Comparison of ENCODE assay signal across 1 cellular context in the genomic region with DNA sequence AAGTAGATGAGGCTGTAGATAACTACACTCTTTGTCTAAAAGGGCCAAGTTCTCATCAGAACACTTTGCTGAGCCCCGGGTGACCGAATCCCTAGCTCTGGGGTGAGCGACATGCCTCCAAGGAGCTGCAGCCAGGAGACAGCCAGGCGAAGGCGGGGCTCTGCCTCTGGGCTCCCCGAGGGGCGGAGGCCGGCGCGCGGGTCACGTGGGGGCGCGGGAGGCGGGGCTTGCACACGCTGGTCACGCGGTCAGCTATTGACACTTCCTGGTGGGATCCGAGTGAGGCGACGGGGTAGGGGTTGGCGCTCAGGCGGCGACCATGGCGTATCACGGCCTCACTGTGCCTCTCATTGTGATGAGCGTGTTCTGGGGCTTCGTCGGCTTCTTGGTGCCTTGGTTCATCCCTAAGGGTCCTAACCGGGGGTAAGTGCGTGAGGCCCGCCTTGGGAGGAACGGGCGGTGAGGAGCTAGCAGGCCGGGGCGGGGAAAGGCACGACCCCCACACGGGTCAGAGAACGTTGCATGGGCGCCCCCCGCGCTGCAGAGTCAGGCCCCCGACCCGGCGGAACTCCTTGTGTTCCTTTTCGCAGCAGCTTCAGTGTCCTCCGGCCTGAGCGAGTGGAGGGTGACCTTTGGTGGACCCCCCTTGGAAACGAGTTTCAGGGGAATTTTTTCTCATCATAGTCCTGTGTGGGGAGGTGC.
A peak's percentile ranks its signal among the peaks of the same experiment; 100 is the strongest.
TF ChIP-seq lines count a peak whose summit lies in the region.

Gene ATP6V0E1 (plus strand): TSS at position 230 of the 702 bp plus-strand sequence. CDS start 90 bp downstream, at position 320.

TF ChIP-seq in HepG2, 621 proteins besides CTCF, POLR2A, EP300 and RAD21 (continued from another document and continues in another):
- TF ChIP-seq, protein P1, sequence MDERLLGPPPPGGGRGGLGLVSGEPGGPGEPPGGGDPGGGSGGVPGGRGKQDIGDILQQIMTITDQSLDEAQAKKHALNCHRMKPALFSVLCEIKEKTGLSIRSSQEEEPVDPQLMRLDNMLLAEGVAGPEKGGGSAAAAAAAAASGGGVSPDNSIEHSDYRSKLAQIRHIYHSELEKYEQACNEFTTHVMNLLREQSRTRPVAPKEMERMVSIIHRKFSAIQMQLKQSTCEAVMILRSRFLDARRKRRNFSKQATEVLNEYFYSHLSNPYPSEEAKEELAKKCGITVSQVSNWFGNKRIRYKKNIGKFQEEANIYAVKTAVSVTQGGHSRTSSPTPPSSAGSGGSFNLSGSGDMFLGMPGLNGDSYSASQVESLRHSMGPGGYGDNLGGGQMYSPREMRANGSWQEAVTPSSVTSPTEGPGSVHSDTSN (CRISPR knock-in tag; IDR thresholded peaks at IDR 0.05): peak; percentile 48; the same call in 1 of the 2 replicates
- TF ChIP-seq IRF9 (CRISPR knock-in tag; IDR thresholded peaks at IDR 0.05; ENCODE audit: borderline replicate concordance) (no peak; the same call in 1 of the 2 replicates), IKZF1 (IDR thresholded peaks at IDR 0.05) (no peak), ZNF772 (CRISPR knock-in tag; IDR thresholded peaks at IDR 0.05) (no peak), CHD4 (IDR thresholded peaks at IDR 0.05; ENCODE audit: borderline replicate concordance, low read length) (no peak), FOXC1 (CRISPR knock-in tag; IDR thresholded peaks at IDR 0.05; ENCODE audit: borderline replicate concordance) (0 out of 2 replicates have a peak, but pooled peaks have one; percentile 23), MED1 (CRISPR knock-in tag; IDR thresholded peaks at IDR 0.05) (peak; percentile 58), HOXD1 (CRISPR knock-in tag; IDR thresholded peaks at IDR 0.05) (no peak; the same call in 1 of the 2 replicates), FOXO1 (CRISPR knock-in tag; IDR thresholded peaks at IDR 0.05) (peak; percentile 60; the same call in 1 of the 2 replicates), KDM1A (CRISPR knock-in tag; IDR thresholded peaks at IDR 0.05) (no peak), ZMYM2 (CRISPR knock-in tag; IDR thresholded peaks at IDR 0.05) (no peak; the same call in 1 of the 2 replicates), ZNF33B (CRISPR knock-in tag; IDR thresholded peaks at IDR 0.05) (no peak), PAF1 (CRISPR knock-in tag; IDR thresholded peaks at IDR 0.05) (no peak), ZNF431 (CRISPR knock-in tag; IDR thresholded peaks at IDR 0.05; ENCODE audit: borderline replicate concordance, low read depth) (no peak), HNRNPK (IDR thresholded peaks at IDR 0.05; ENCODE audit: low read depth, low read length, poor library complexity, severe bottlenecking) (no peak), CREB3 (CRISPR knock-in tag; IDR thresholded peaks at IDR 0.05) (no peak), PHF21A (CRISPR knock-in tag; IDR thresholded peaks at IDR 0.05) (0 out of 2 replicates have a peak, but pooled peaks have one; percentile 43), DNMT1 (CRISPR knock-in tag; IDR thresholded peaks at IDR 0.05) (no peak), FOSL1 (CRISPR knock-in tag; IDR thresholded peaks at IDR 0.05; ENCODE audit: borderline replicate concordance) (no peak), ZNF790 (CRISPR knock-in tag; IDR thresholded peaks at IDR 0.05; ENCODE audit: borderline replicate concordance) (no peak), BRD4 (CRISPR knock-in tag; IDR thresholded peaks at IDR 0.05) (no peak), ZNF598 (CRISPR knock-in tag; IDR thresholded peaks at IDR 0.05; ENCODE audit: borderline replicate concordance) (0 out of 2 replicates have a peak, but pooled peaks have one; percentile 16), FOXP4 (CRISPR knock-in tag; IDR thresholded peaks at IDR 0.05) (no peak), ZNF484 (CRISPR knock-in tag; IDR thresholded peaks at IDR 0.05; ENCODE audit: borderline replicate concordance, low read depth) (no peak), ZNF589 (CRISPR knock-in tag; conservative IDR thresholded peaks at IDR 0.05) (0 out of 2 replicates have a peak, but pooled peaks have one; percentile 62), ZSCAN22 (CRISPR knock-in tag; IDR thresholded peaks at IDR 0.05) (no peak), ZNF234 (CRISPR knock-in tag; conservative IDR thresholded peaks at IDR 0.05) (no peak), ATM (IDR thresholded peaks at IDR 0.05; ENCODE audit: borderline replicate concordance) (no peak), PLSCR1 (CRISPR knock-in tag; IDR thresholded peaks at IDR 0.05; ENCODE audit: borderline replicate concordance) (no peak), E2F1 (CRISPR knock-in tag; IDR thresholded peaks at IDR 0.05) (0 out of 2 replicates have a peak, but pooled peaks have one; percentile 41), TFDP1 (CRISPR knock-in tag; IDR thresholded peaks at IDR 0.05; ENCODE audit: borderline replicate concordance) (peak; percentile 69; the same call in 1 of the 2 replicates), HOXA7 (CRISPR knock-in tag; IDR thresholded peaks at IDR 0.05) (no peak), ZC3H4 (CRISPR knock-in tag; IDR thresholded peaks at IDR 0.05; ENCODE audit: borderline replicate concordance) (no peak)
- TF ChIP-seq, protein P2, sequence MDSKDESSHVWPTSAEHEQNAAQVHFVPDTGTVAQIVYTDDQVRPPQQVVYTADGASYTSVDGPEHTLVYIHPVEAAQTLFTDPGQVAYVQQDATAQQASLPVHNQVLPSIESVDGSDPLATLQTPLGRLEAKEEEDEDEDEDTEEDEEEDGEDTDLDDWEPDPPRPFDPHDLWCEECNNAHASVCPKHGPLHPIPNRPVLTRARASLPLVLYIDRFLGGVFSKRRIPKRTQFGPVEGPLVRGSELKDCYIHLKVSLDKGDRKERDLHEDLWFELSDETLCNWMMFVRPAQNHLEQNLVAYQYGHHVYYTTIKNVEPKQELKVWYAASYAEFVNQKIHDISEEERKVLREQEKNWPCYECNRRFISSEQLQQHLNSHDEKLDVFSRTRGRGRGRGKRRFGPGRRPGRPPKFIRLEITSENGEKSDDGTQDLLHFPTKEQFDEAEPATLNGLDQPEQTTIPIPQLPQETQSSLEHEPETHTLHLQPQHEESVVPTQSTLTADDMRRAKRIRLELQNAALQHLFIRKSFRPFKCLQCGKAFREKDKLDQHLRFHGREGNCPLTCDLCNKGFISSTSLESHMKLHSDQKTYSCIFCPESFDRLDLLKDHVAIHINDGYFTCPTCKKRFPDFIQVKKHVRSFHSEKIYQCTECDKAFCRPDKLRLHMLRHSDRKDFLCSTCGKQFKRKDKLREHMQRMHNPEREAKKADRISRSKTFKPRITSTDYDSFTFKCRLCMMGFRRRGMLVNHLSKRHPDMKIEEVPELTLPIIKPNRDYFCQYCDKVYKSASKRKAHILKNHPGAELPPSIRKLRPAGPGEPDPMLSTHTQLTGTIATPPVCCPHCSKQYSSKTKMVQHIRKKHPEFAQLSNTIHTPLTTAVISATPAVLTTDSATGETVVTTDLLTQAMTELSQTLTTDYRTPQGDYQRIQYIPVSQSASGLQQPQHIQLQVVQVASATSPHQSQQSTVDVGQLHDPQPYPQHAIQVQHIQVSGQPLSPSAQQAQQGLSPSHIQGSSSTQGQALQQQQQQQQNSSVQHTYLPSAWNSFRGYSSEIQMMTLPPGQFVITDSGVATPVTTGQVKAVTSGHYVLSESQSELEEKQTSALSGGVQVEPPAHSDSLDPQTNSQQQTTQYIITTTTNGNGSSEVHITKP (CRISPR knock-in tag; IDR thresholded peaks at IDR 0.05; ENCODE audit: low read depth): no peak; the same call in 1 of the 2 replicates
- TF ChIP-seq, protein P3, sequence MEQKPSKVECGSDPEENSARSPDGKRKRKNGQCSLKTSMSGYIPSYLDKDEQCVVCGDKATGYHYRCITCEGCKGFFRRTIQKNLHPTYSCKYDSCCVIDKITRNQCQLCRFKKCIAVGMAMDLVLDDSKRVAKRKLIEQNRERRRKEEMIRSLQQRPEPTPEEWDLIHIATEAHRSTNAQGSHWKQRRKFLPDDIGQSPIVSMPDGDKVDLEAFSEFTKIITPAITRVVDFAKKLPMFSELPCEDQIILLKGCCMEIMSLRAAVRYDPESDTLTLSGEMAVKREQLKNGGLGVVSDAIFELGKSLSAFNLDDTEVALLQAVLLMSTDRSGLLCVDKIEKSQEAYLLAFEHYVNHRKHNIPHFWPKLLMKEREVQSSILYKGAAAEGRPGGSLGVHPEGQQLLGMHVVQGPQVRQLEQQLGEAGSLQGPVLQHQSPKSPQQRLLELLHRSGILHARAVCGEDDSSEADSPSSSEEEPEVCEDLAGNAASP (CRISPR knock-in tag; IDR thresholded peaks at IDR 0.05; ENCODE audit: borderline replicate concordance): 0 out of 2 replicates have a peak, but pooled peaks have one; percentile 10
- TF ChIP-seq, protein P4, sequence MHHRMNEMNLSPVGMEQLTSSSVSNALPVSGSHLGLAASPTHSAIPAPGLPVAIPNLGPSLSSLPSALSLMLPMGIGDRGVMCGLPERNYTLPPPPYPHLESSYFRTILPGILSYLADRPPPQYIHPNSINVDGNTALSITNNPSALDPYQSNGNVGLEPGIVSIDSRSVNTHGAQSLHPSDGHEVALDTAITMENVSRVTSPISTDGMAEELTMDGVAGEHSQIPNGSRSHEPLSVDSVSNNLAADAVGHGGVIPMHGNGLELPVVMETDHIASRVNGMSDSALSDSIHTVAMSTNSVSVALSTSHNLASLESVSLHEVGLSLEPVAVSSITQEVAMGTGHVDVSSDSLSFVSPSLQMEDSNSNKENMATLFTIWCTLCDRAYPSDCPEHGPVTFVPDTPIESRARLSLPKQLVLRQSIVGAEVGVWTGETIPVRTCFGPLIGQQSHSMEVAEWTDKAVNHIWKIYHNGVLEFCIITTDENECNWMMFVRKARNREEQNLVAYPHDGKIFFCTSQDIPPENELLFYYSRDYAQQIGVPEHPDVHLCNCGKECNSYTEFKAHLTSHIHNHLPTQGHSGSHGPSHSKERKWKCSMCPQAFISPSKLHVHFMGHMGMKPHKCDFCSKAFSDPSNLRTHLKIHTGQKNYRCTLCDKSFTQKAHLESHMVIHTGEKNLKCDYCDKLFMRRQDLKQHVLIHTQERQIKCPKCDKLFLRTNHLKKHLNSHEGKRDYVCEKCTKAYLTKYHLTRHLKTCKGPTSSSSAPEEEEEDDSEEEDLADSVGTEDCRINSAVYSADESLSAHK (CRISPR knock-in tag; IDR thresholded peaks at IDR 0.05; ENCODE audit: borderline replicate concordance): no peak
- TF ChIP-seq, protein P5, sequence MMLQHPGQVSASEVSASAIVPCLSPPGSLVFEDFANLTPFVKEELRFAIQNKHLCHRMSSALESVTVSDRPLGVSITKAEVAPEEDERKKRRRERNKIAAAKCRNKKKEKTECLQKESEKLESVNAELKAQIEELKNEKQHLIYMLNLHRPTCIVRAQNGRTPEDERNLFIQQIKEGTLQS (CRISPR knock-in tag; IDR thresholded peaks at IDR 0.05): no peak
- TF ChIP-seq, protein P6, sequence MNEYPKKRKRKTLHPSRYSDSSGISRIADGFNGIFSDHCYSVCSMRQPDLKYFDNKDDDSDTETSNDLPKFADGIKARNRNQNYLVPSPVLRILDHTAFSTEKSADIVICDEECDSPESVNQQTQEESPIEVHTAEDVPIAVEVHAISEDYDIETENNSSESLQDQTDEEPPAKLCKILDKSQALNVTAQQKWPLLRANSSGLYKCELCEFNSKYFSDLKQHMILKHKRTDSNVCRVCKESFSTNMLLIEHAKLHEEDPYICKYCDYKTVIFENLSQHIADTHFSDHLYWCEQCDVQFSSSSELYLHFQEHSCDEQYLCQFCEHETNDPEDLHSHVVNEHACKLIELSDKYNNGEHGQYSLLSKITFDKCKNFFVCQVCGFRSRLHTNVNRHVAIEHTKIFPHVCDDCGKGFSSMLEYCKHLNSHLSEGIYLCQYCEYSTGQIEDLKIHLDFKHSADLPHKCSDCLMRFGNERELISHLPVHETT (CRISPR knock-in tag; conservative IDR thresholded peaks at IDR 0.05): no peak
